In genomic region chr6:36547646-36548400, GRCh38 we compare ENCODE assay signal across 1 cellular context.
TF ChIP-seq lines count a peak whose summit lies in the region.

No MANE protein-coding gene starts in this region.

TF ChIP-seq in HepG2, 621 proteins besides CTCF, POLR2A, EP300 and RAD21 (continued from another document):
- TF ChIP-seq, protein P1, sequence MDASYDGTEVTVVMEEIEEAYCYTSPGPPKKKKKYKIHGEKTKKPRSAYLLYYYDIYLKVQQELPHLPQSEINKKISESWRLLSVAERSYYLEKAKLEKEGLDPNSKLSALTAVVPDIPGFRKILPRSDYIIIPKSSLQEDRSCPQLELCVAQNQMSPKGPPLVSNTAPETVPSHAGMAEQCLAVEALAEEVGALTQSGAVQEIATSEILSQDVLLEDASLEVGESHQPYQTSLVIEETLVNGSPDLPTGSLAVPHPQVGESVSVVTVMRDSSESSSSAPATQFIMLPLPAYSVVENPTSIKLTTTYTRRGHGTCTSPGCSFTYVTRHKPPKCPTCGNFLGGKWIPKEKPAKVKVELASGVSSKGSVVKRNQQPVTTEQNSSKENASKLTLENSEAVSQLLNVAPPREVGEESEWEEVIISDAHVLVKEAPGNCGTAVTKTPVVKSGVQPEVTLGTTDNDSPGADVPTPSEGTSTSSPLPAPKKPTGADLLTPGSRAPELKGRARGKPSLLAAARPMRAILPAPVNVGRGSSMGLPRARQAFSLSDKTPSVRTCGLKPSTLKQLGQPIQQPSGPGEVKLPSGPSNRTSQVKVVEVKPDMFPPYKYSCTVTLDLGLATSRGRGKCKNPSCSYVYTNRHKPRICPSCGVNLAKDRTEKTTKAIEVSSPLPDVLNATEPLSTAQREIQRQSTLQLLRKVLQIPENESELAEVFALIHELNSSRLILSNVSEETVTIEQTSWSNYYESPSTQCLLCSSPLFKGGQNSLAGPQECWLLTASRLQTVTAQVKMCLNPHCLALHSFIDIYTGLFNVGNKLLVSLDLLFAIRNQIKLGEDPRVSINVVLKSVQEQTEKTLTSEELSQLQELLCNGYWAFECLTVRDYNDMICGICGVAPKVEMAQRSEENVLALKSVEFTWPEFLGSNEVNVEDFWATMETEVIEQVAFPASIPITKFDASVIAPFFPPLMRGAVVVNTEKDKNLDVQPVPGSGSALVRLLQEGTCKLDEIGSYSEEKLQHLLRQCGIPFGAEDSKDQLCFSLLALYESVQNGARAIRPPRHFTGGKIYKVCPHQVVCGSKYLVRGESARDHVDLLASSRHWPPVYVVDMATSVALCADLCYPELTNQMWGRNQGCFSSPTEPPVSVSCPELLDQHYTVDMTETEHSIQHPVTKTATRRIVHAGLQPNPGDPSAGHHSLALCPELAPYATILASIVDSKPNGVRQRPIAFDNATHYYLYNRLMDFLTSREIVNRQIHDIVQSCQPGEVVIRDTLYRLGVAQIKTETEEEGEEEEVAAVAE (CRISPR knock-in tag; IDR thresholded peaks at IDR 0.05; ENCODE audit: borderline replicate concordance): no peak
- TF ChIP-seq HHEX (CRISPR knock-in tag; IDR thresholded peaks at IDR 0.05) (no peak), SAFB2 (CRISPR knock-in tag; IDR thresholded peaks at IDR 0.05; ENCODE audit: borderline replicate concordance, low read depth) (0 out of 2 replicates have a peak, but pooled peaks have one; percentile 8), ZNF569 (CRISPR knock-in tag; IDR thresholded peaks at IDR 0.05; ENCODE audit: borderline replicate concordance) (0 out of 2 replicates have a peak, but pooled peaks have one; percentile 7), SIN3A (IDR thresholded peaks at IDR 0.05; ENCODE audit: borderline replicate concordance, low read depth, low read length) (peak; percentile 5; the same call in 1 of the 2 replicates), ZNF574 (CRISPR knock-in tag; IDR thresholded peaks at IDR 0.05) (no peak)
TF ChIP-seq in HepG2: peak in this region for 18.
